Comparison of ENCODE assay signal across 8 cellular contexts in the genomic region with DNA sequence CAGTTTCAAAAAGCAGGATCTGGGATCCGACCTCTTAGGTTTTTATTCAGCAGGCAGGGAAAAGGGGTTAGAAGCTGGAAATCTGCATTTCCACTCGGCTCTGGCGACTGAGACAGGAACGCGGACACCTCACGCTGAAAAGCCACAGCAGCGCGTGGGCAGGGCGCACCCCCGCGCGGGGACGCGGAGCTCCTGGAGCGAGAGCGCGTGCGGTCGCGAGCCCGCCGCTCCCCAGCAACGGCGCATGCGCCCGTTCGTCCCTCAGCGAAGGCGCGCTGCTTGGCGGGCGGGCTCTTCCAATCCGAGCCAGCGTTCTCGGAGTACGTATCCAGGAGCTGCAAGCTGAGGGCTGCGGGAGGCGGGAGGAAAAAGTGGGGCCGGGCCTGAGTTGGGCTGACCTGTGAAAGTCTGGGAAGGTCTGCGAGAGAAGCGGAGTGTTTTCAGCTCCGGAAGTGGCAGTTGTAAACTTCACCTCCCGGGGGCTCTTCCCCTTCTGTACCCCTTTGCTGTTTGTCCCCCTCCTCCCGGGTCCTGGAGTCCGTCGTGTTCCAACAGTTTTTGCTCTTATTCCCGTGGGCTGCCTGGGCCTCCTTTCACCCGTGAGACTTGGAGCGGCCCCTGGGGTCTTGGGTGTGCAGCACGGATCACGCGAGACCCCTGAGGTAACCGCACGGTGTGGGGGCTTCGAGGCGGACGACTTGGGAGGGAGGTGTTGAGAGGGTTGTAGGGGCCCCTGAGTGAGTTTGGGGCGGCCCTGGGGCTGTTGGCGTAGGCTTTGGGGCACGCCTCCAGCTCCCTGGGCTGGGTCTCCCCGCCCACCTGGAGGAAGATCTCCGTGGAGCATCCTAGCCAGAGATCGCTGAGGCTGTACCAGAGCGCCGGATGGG. TPM values are rescaled to one million over a fixed set of nuclear protein-coding genes. Genes with fewer than 3 reads are reported as not detected.
DNase-seq lines count a peak whose midpoint lies in the region; ATAC-seq and TF ChIP-seq lines count a peak whose summit lies in the region.

A gene (plus strand): TSS at position 403 of the 887 bp plus-strand sequence. CDS start 11,046 bp downstream, outside the sequence.

- peak; percentile 84 for ATAC-seq in GM21825 (IDR thresholded peaks at IDR 0.05; ENCODE audit: unreplicated experiment)
- ATAC-seq in naive thymus-derived CD4-positive, alpha-beta T cell, result peak; percentile 92
- ATAC-seq in stimulated activated memory B cell treated with anti-CD40 and anti-IgM and Interleukin-4, amounts not matched to agents 10 μg/mL and 1 μg/mL and 100 μg/mL, for 72 hours, result peak; percentile 91

- peaks cover 0 to 1% (median 0%) of the 10 kb centered on the region in 11 donors for H3K9me3 Mint-ChIP-seq in naive thymus-derived CD4-positive, alpha-beta T cell
- no peaks in the 10 kb centered on the region for H3K9me3 Mint-ChIP-seq in stimulated activated memory B cell treated with anti-CD40 and anti-IgM and Interleukin-4, amounts not matched to agents 10 μg/mL and 1 μg/mL and 100 μg/mL, for 72 hours

- peak within 1 kb of the TSS; percentile 88 to 97 (median 94) for H3K4me3 Mint-ChIP-seq in naive thymus-derived CD4-positive, alpha-beta T cell
- peak within 1 kb of the TSS; percentile 98 for H3K4me3 Mint-ChIP-seq in stimulated activated memory B cell treated with anti-CD40 and anti-IgM and Interleukin-4, amounts not matched to agents 10 μg/mL and 1 μg/mL and 100 μg/mL, for 72 hours

- H3K27me3 ChIP-seq in Peyer's patch, result no peaks in the 10 kb centered on the region
- no peaks in the 10 kb centered on the region for H3K27me3 ChIP-seq in naive thymus-derived CD4-positive, alpha-beta T cell (ENCODE audit: control insufficient read depth in 2 of 2, insufficient read depth in 2 of 2, low read length in 2 of 2)

- no peaks in the 10 kb centered on the region for H3K36me3 Mint-ChIP-seq in naive thymus-derived CD4-positive, alpha-beta T cell
- no peaks in the 10 kb centered on the region for H3K36me3 Mint-ChIP-seq in stimulated activated memory B cell treated with anti-CD40 and anti-IgM and Interleukin-4, amounts not matched to agents 10 μg/mL and 1 μg/mL and 100 μg/mL, for 72 hours

- H3K4me3 ChIP-seq in Peyer's patch, result peak within 1 kb of the TSS; percentile 61 to 76 (median 62)
- H3K4me3 ChIP-seq in naive thymus-derived CD4-positive, alpha-beta T cell (ENCODE audit: low read length), result peak within 1 kb of the TSS; percentile 65

- POLR2A ChIA-PET in naive thymus-derived CD4-positive, alpha-beta T cell (lab: Charles Lee), result interaction anchor here (0.6 to 8.3 kb wide), 11 partner anchors 10 to 259 kb away, joined by 3 to 84 read pairs (median 3); a partner anchor contains a TSS

- H3K36me3 ChIP-seq in KOPT-K1 (ENCODE audit: insufficient read depth, low read length) (no peaks in the 10 kb centered on the region), Peyer's patch (no peaks in the 10 kb centered on the region)
- H3K36me3 ChIP-seq in naive thymus-derived CD4-positive, alpha-beta T cell (ENCODE audit: control insufficient read depth in 2 of 3, insufficient read depth in 3 of 3, low read length in 3 of 3), result no peaks in the 10 kb centered on the region

- DNase-seq in Daoy (ENCODE audit: low read depth) (peak; percentile 92), Peyer's patch (peak; percentile 78 to 94 (median 93)), activated T-helper 1 cell treated with Interleukin-2 at 50 U/mL for 16 hours (ENCODE audit: low read depth) (peak; percentile 79), fibroblast of gingiva (ENCODE audit: low read depth) (peak; percentile 95)
- peak; percentile 80 to 89 (median 85) for DNase-seq in naive thymus-derived CD4-positive, alpha-beta T cell

- H3K27ac ChIP-seq in KOPT-K1 (ENCODE audit: low read depth, low read length, poor library complexity, severe bottlenecking) (peak within 1 kb of the TSS; percentile 96), Peyer's patch (peak within 1 kb of the TSS; percentile 70 to 81 (median 78))
- H3K27ac ChIP-seq in naive thymus-derived CD4-positive, alpha-beta T cell (ENCODE audit: low read depth, low read length), result peak within 1 kb of the TSS; percentile 66

- TF ChIP-seq POLR2A in Peyer's patch (IDR thresholded peaks at IDR 0.05), result peak; percentile 56 to 60

- H3K9me3 ChIP-seq in KOPT-K1 (ENCODE audit: insufficient read depth, low read length, poor library complexity, severe bottlenecking) (no peaks in the 10 kb centered on the region), Peyer's patch (no peaks in the 10 kb centered on the region)
- no peaks in the 10 kb centered on the region for H3K9me3 ChIP-seq in naive thymus-derived CD4-positive, alpha-beta T cell (ENCODE audit: control insufficient read depth in 2 of 3, low read length in 3 of 3)

- peak within 1 kb of the TSS; percentile 73 to 93 (median 86) for H3K27ac Mint-ChIP-seq in naive thymus-derived CD4-positive, alpha-beta T cell
- H3K27ac Mint-ChIP-seq in stimulated activated memory B cell treated with anti-CD40 and anti-IgM and Interleukin-4, amounts not matched to agents 10 μg/mL and 1 μg/mL and 100 μg/mL, for 72 hours, result peak within 1 kb of the TSS; percentile 76

- no peak for TF ChIP-seq CTCF in Peyer's patch (IDR thresholded peaks at IDR 0.05)

- CTCF ChIA-PET in naive thymus-derived CD4-positive, alpha-beta T cell (lab: Charles Lee), result interaction anchor here (0.6 to 1.8 kb wide), 6 partner anchors 9 to 69 kb away, joined by 3 to 7 read pairs (median 4); a partner anchor contains a TSS

- H3K27me3 Mint-ChIP-seq in naive thymus-derived CD4-positive, alpha-beta T cell, result peaks cover 0 to 39% (median 0%) of the 10 kb centered on the region in 5 donors
- no peaks in the 10 kb centered on the region for H3K27me3 Mint-ChIP-seq in stimulated activated memory B cell treated with anti-CD40 and anti-IgM and Interleukin-4, amounts not matched to agents 10 μg/mL and 1 μg/mL and 100 μg/mL, for 72 hours

- H3K4me1 ChIP-seq in Peyer's patch, result peaks cover 0 to 12% (median 4%) of the 10 kb centered on the region in 4 donors
- peaks cover 0 to 11% of the 10 kb centered on the region in 2 donors for H3K4me1 ChIP-seq in naive thymus-derived CD4-positive, alpha-beta T cell (ENCODE audit: control insufficient read depth in 2 of 2, insufficient read depth in 2 of 2, low read length in 2 of 2)

- intact Hi-C loops in naive thymus-derived CD4-positive, alpha-beta T cell (cut with micrococcal nuclease), result loop anchor here (1.0 to 10.0 kb wide), 12 partner anchors 42 to 1231 kb away; a partner anchor contains a TSS

- peaks cover 0 to 23% (median 12%) of the 10 kb centered on the region in 7 donors for H3K4me1 Mint-ChIP-seq in naive thymus-derived CD4-positive, alpha-beta T cell
- peaks cover 22% of the 10 kb centered on the region for H3K4me1 Mint-ChIP-seq in stimulated activated memory B cell treated with anti-CD40 and anti-IgM and Interleukin-4, amounts not matched to agents 10 μg/mL and 1 μg/mL and 100 μg/mL, for 72 hours

RNA-seq across cellular contexts. Expression of the gene that starts here (rescaled TPM):
- total RNA-seq in Daoy (2014; rRNA removed; shearing (Covaris generic)), result 0.57 TPM in 2 replicates
- total RNA-seq in Peyer's patch, result 1 to 10 TPM; 3.2 to 8.3 (median 4.5) TPM
- 1 to 10 TPM in 4 of 5 experiments, under 1 TPM in 1; 0.77 to 3.7 (median 2.7) TPM for total RNA-seq in naive thymus-derived CD4-positive, alpha-beta T cell
- under 1 TPM; 0.19 to 0.29 TPM for polyA plus RNA-seq in naive thymus-derived CD4-positive, alpha-beta T cell

Comparison
In these comparisons a context has a peak if more than half of its experiments do, and no peak if none do; other contexts are left out.
1. Peak in every context shown above with its lines: DNase-seq, ATAC-seq, H3K4me3 ChIP-seq and H3K27ac ChIP-seq.
2. Peak in DNase-seq in Daoy; RNA of the gene not detected or under 1 TPM.